Comparison of ENCODE assay signal across 29 cellular contexts in genomic region chr7:22808140-22808539, GRCh38.
"Had no signal": no experiment of that assay in that cellular context is flagged by ENCODE, and none has a peak within 500 bp of the region (broad histone marks: within the 10 kb centered on the region; RNA-seq: fewer than 3 reads in every experiment).

No MANE protein-coding gene starts in this region.

- H3K36me3 Mint-ChIP-seq: activated naive CD4-positive, alpha-beta T cell treated with anti-CD3 and anti-CD28 coated beads, Interleukin-2, amount 50 U/mL, for 24 hours had no signal

- FAIRE-seq: bronchial epithelial cell had no signal

- H3K4me3 ChIP-seq: ascending aorta, body of pancreas, MG63, SK-N-MC had no signal

- H3K27ac Mint-ChIP-seq: activated CD8-positive, alpha-beta T cell treated with anti-CD3 and anti-CD28 coated beads, Interleukin-2, amount 10 ng/mL, durations not matched to agents 7 days and 5 days; activated naive CD4-positive, alpha-beta T cell treated with anti-CD3 and anti-CD28 coated beads, Interleukin-2, amount 50 U/mL, for 24 hours had no signal

- DNase-seq: activated CD4-positive, alpha-beta T cell treated with anti-CD3 and anti-CD28 coated beads for 48 hours; activated CD4-positive, alpha-beta T cell treated with anti-CD3 and anti-CD28 coated beads, Interleukin-2, amount 50 U/mL, for 4 hours; activated CD8-positive, alpha-beta memory T cell treated with anti-CD3 and anti-CD28 coated beads, Interleukin-2, amount 50 U/mL, for 48 hours; activated CD8-positive, alpha-beta T cell treated with anti-CD3 and anti-CD28 coated beads, Interleukin-2, amount 10 ng/mL, durations not matched to agents 7 days and 5 days; activated T-cell treated with anti-CD3 and anti-CD28 coated beads, Interleukin-2, amount 50 U/mL, for 1 hour; body of pancreas; central memory CD4-positive, alpha-beta T cell; MG63; MV-4-11; NCI-H1092 treated with DMSO at 0.1 percent for 48 hours; NCI-H1417 treated with DMSO at 0.1 percent for 48 hours; NCI-H1694; NCI-H2029; NCI-H2107; NCI-H2171 treated with DMSO at 0.1 percent for 48 hours; NCI-H345; NCI-H510A; NCI-H526 treated with DMSO at 0.1 percent for 48 hours; NCI-H82; NK-92 treated with Interleukin-12 subunit alpha and Interleukin-12 subunit beta, amount 100 ng/mL, for 24 hours; OCI-M1; T-helper 1 cell had no signal

- H3K27me3 ChIP-seq: ascending aorta, body of pancreas, MG63 had no signal

- H3K4me1 Mint-ChIP-seq: activated naive CD4-positive, alpha-beta T cell treated with anti-CD3 and anti-CD28 coated beads, Interleukin-2, amount 50 U/mL, for 24 hours had no signal

- H3K27me3 Mint-ChIP-seq: activated naive CD4-positive, alpha-beta T cell treated with anti-CD3 and anti-CD28 coated beads, Interleukin-2, amount 50 U/mL, for 24 hours had no signal

- H3K9me3 ChIP-seq: ascending aorta, MG63 had no signal

- H3K4me3 Mint-ChIP-seq: activated CD8-positive, alpha-beta T cell treated with anti-CD3 and anti-CD28 coated beads, Interleukin-2, amount 10 ng/mL, durations not matched to agents 7 days and 5 days; activated naive CD4-positive, alpha-beta T cell treated with anti-CD3 and anti-CD28 coated beads, Interleukin-2, amount 50 U/mL, for 24 hours had no signal

- H3K9me3 Mint-ChIP-seq: activated naive CD4-positive, alpha-beta T cell treated with anti-CD3 and anti-CD28 coated beads, Interleukin-2, amount 50 U/mL, for 24 hours had no signal

- ATAC-seq: activated CD8-positive, alpha-beta T cell treated with anti-CD3 and anti-CD28 coated beads, Interleukin-2, amount 10 ng/mL, durations not matched to agents 7 days and 5 days; body of pancreas; Panc1; Right ventricle myocardium inferior had no signal

- H3K4me1 ChIP-seq: ascending aorta had no signal

- H3K27ac ChIP-seq: ascending aorta, body of pancreas, SK-N-MC, VCaP had no signal
